Comparison of ENCODE assay signal across 1 cellular context in the genomic region with DNA sequence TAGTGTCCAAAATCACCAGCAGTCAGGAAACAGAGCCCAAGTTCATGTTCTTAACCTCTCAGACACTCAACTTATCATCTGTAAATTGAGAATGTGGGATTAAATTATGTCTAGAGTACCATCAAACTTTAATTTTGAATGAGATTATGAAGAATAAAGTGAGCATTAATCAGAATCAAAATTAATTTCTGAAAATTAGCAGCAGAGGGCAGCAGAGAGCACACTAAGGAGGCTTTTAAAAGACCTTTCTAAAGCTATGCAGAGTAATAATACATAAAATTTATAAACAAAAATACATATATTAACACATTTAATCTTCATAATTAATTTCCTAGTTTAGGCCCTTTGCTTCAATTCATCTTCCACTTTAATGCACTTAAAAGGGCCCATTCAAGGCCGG.
TF ChIP-seq lines count a peak whose summit lies in the region.

No MANE protein-coding gene starts in this region.

TF ChIP-seq in GM12878, 131 proteins besides CTCF, POLR2A, EP300 and RAD21 (continued from another document):
- TF ChIP-seq, protein P1, sequence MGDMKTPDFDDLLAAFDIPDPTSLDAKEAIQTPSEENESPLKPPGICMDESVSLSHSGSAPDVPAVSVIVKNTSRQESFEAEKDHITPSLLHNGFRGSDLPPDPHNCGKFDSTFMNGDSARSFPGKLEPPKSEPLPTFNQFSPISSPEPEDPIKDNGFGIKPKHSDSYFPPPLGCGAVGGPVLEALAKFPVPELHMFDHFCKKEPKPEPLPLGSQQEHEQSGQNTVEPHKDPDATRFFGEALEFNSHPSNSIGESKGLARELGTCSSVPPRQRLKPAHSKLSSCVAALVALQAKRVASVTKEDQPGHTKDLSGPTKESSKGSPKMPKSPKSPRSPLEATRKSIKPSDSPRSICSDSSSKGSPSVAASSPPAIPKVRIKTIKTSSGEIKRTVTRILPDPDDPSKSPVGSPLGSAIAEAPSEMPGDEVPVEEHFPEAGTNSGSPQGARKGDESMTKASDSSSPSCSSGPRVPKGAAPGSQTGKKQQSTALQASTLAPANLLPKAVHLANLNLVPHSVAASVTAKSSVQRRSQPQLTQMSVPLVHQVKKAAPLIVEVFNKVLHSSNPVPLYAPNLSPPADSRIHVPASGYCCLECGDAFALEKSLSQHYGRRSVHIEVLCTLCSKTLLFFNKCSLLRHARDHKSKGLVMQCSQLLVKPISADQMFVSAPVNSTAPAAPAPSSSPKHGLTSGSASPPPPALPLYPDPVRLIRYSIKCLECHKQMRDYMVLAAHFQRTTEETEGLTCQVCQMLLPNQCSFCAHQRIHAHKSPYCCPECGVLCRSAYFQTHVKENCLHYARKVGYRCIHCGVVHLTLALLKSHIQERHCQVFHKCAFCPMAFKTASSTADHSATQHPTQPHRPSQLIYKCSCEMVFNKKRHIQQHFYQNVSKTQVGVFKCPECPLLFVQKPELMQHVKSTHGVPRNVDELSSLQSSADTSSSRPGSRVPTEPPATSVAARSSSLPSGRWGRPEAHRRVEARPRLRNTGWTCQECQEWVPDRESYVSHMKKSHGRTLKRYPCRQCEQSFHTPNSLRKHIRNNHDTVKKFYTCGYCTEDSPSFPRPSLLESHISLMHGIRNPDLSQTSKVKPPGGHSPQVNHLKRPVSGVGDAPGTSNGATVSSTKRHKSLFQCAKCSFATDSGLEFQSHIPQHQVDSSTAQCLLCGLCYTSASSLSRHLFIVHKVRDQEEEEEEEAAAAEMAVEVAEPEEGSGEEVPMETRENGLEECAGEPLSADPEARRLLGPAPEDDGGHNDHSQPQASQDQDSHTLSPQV (IDR thresholded peaks at IDR 0.05): 0 out of 2 replicates have a peak, but pooled peaks have one; percentile 47
- TF ChIP-seq, protein P2, sequence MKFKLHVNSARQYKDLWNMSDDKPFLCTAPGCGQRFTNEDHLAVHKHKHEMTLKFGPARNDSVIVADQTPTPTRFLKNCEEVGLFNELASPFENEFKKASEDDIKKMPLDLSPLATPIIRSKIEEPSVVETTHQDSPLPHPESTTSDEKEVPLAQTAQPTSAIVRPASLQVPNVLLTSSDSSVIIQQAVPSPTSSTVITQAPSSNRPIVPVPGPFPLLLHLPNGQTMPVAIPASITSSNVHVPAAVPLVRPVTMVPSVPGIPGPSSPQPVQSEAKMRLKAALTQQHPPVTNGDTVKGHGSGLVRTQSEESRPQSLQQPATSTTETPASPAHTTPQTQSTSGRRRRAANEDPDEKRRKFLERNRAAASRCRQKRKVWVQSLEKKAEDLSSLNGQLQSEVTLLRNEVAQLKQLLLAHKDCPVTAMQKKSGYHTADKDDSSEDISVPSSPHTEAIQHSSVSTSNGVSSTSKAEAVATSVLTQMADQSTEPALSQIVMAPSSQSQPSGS (IDR thresholded peaks at IDR 0.05; ENCODE audit: low read length): no peak
